8 cellular contexts compared by ENCODE assay signal in the genomic region with DNA sequence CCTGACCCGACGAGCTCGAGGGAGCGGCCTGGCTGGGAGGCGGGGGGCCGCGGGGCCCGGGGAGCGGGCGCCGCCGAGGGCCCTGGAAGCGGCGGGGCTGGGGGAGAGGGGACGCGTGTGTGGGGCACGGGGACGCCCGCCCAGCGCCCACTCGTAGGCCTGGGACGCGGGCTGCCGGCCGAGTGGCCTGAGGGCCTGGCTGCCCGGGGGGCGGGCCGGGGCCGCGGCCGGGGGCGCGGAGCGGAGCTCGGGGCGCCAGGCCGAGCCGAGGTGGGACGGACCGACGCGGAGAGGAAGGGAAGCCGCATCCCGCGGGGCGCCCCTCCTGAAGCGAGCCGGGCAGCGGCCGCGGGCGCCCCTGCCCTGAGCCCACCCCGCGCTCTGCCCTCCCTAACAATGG.
DNase-seq lines count a peak whose midpoint lies in the region; ATAC-seq, FAIRE-seq and TF ChIP-seq lines count a peak whose summit lies in the region.
"Not testable (repeated sequence)": the region's sequence is repeated elsewhere in the genome, so short reads cannot be mapped to it uniquely, and the experiment has no call there.

No MANE protein-coding gene starts in this region.

- not testable (repeated sequence) for H3K4me1 ChIP-seq in GM12878 (ENCODE audit: control insufficient read depth, insufficient read depth, low read length); left ventricle myocardium inferior; tibial nerve

- H3F3A ChIP-seq in neural cell (ENCODE audit: insufficient read depth, low read length, poor library complexity, severe bottlenecking): not testable (repeated sequence)

- peak; percentile 42 for ATAC-seq in GM21737 (IDR thresholded peaks at IDR 0.05; ENCODE audit: unreplicated experiment)
- peak; percentile 36 for ATAC-seq in HG03196 (IDR thresholded peaks at IDR 0.05; ENCODE audit: unreplicated experiment)
- peak; percentile 59 to 76 (median 64) for ATAC-seq in T-cell (replicated peaks in 1 of 4)
- peak; percentile 71 for ATAC-seq in GM12878

- not testable (repeated sequence) for H3K27ac Mint-ChIP-seq in T-cell

- H3K9me3 Mint-ChIP-seq in T-cell: not testable (repeated sequence)

- TF ChIP-seq EP300 in GM12878 (IDR thresholded peaks at IDR 0.05; ENCODE audit: borderline replicate concordance in 1 of 2, control insufficient read depth in 1 of 2, low read depth in 2 of 2, low read length in 2 of 2); neural cell (conservative IDR thresholded peaks at IDR 0.05; ENCODE audit: poor library complexity, severe bottlenecking); tibial nerve (IDR thresholded peaks at IDR 0.05): not testable (repeated sequence)

- intact Hi-C loops in GM12878 (cut with micrococcal nuclease; ENCODE audit: unreplicated experiment); left ventricle myocardium inferior (cut with micrococcal nuclease): not testable (repeated sequence)

- not testable (repeated sequence) for H2AFZ ChIP-seq in GM12878 (ENCODE audit: control insufficient read depth, low read depth, low read length); neural cell (ENCODE audit: low read depth, low read length)

- in situ Hi-C loops in GM12878 (cut with MboI): loop anchor here (25.0 kb wide), 1 partner anchor 358 kb away; the partner anchor contains the start of gene SPATA32

- POLR2A ChIA-PET in T-cell (lab: Charles Lee); GM12878 (lab: Charles Lee): not testable (repeated sequence)

- CTCF ChIA-PET in T-cell (lab: Charles Lee); GM12878 (lab: Yijun Ruan, JAX): not testable (repeated sequence)

- TF ChIP-seq CTCF in GM12875 (IDR thresholded peaks at IDR 0.05; ENCODE audit: borderline replicate concordance, insufficient read depth, low read depth, low read length); GM12878 (IDR thresholded peaks at IDR 0.05 in 2 of 3, conservative IDR thresholded peaks at IDR 0.05 in 1 of 3; ENCODE audit: control insufficient read depth in 2 of 3, extremely low read depth in 1 of 3, insufficient read depth in 1 of 3, low read depth in 3 of 3, low read length in 3 of 3); left ventricle myocardium inferior (IDR thresholded peaks at IDR 0.05; ENCODE audit: borderline replicate concordance); neural cell (IDR thresholded peaks at IDR 0.05; ENCODE audit: poor library complexity, severe bottlenecking); tibial nerve (IDR thresholded peaks at IDR 0.05): not testable (repeated sequence)

- H3K4me3 Mint-ChIP-seq in T-cell: peak overlapping the region in 2 of 3 donors; percentile 83 to 85

- not testable (repeated sequence) for FAIRE-seq in GM12878 (lab: Jason Lieb, UNC)

- peak in 5 of 34 experiments; percentile 6 to 11 (median 6) for DNase-seq in T-cell
- not testable (repeated sequence) for DNase-seq in GM12878 (ENCODE audit: low read depth, low spot score); left ventricle myocardium inferior; tibial nerve (ENCODE audit: low spot score in 2 of 2)

- not testable (repeated sequence) for H3K36me3 ChIP-seq in GM12878 (ENCODE audit: control insufficient read depth in 2 of 2, insufficient read depth in 2 of 2, low read length in 1 of 2); left ventricle myocardium inferior; neural cell (ENCODE audit: insufficient read depth, low read length); tibial nerve

- WGBS in GM12878 (ENCODE audit: insufficient coverage, insufficient replicate concordance, low lambda C conversion rate, missing lambda C conversion rate): no CpG with 5 or more reads among the region's 54 CpGs
- 0 to 3% methylated on average over 2 to 7 of the region's 54 CpGs for WGBS in tibial nerve, 2 donors

- not testable (repeated sequence) for H3K79me2 ChIP-seq in GM12878 (ENCODE audit: control insufficient read depth, insufficient read depth, low read length); neural cell (replicated peaks; ENCODE audit: insufficient read depth, low read length)

- not testable (repeated sequence) for H4K20me1 ChIP-seq in GM12878 (ENCODE audit: control insufficient read depth, insufficient read depth); neural cell (ENCODE audit: insufficient read depth)

- not testable (repeated sequence) for H3K27me3 Mint-ChIP-seq in T-cell

- not testable (repeated sequence) for H3K9me2 ChIP-seq in neural cell (ENCODE audit: insufficient read depth, low read length)

- not testable (repeated sequence) for H3K27ac ChIP-seq in GM12878 (ENCODE audit: control insufficient read depth, insufficient read depth); left ventricle myocardium inferior (replicated peaks); neural cell (ENCODE audit: low read length)
- peak overlapping the region in 2 of 4 donors; percentile 24 to 34 for H3K27ac ChIP-seq in tibial nerve

- not testable (repeated sequence) for H3K9me3 ChIP-seq in GM12878 (replicated peaks; ENCODE audit: control insufficient read depth, insufficient read depth, low read length); left ventricle myocardium inferior (replicated peaks); neural cell (ENCODE audit: low read length); tibial nerve

- not testable (repeated sequence) for TF ChIP-seq POLR2A in GM12878 (IDR thresholded peaks at IDR 0.05; ENCODE audit: low read depth, low read length); tibial nerve (IDR thresholded peaks at IDR 0.05)

- SMC1A ChIA-PET in GM12878 (lab: Charles Lee; ENCODE audit: uncharacterized antibody, unreplicated experiment): not testable (repeated sequence)

- TF ChIP-seq RAD21 in GM12878 (IDR thresholded peaks at IDR 0.05; ENCODE audit: insufficient read depth, low read depth, low read length); neural cell (conservative IDR thresholded peaks at IDR 0.05): not testable (repeated sequence)

- H3K36me3 Mint-ChIP-seq in T-cell: not testable (repeated sequence)

- H3K4me1 Mint-ChIP-seq in T-cell: not testable (repeated sequence)

- BruUV-seq in GM12878 (replicated peaks; lab: Mats Ljungman, UMichigan): not testable (repeated sequence)

- not testable (repeated sequence) for H3K4me2 ChIP-seq in GM12878 (ENCODE audit: control insufficient read depth, insufficient read depth); neural cell (ENCODE audit: low read length)

- not testable (repeated sequence) for H3K9ac ChIP-seq in GM12878 (ENCODE audit: control insufficient read depth, insufficient read depth, low read length)
- H3K9ac ChIP-seq in neural cell (ENCODE audit: low read length): peak overlapping the region; percentile 34

- H3K27me3 ChIP-seq in GM12878 (replicated peaks in 1 of 2; ENCODE audit: control insufficient read depth in 2 of 2, insufficient read depth in 2 of 2, low read length in 1 of 2); left ventricle myocardium inferior (ENCODE audit: low read depth); neural cell (ENCODE audit: insufficient read depth, low read depth, low read length); tibial nerve: not testable (repeated sequence)

- RAD21 ChIA-PET in GM12878 (lab: Charles Lee; ENCODE audit: unreplicated experiment): not testable (repeated sequence)

- H3K4me3 ChIP-seq in GM12875 (ENCODE audit: low read depth, low read length) (peak overlapping the region; percentile 43), GM12878 (0 out of 2 replicates have a peak overlapping the region, but pooled peaks have one; percentile 47), left ventricle myocardium inferior (peak overlapping the region; percentile 68), neural cell (ENCODE audit: low read length) (peak overlapping the region; percentile 54), tibial nerve (peak overlapping the region; percentile 33 to 63 (median 55))
